1 cellular context compared by ENCODE assay signal in the genomic region with DNA sequence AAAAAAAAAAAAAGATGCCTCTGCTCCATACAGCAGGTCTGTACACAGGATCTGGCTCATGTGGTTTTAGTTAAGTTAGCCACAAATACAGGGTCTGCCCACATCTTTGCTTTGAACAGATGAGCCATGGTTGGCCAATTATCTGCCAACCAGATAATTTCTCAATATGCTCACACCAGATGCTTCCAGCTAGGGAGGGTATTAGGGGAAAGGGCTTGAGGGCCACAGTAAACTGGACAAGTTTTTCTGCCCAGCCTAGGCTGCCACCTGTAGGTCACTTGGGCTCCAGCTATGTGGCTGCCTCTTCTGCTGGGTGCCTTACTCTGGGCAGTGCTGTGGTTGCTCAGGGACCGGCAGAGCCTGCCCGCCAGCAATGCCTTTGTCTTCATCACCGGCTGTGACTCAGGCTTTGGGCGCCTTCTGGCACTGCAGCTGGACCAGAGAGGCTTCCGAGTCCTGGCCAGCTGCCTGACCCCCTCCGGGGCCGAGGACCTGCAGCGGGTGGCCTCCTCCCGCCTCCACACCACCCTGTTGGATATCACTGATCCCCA.
TF ChIP-seq lines count a peak whose summit lies in the region.

No MANE protein-coding gene starts in this region.

TF ChIP-seq in K562, 482 proteins besides CTCF, POLR2A, EP300 and RAD21:
- 0 out of 2 replicates have a peak, but pooled peaks have one; percentile 6 for TF ChIP-seq EGR1 (conservative IDR thresholded peaks at IDR 0.05)
- TF ChIP-seq ZBTB8A (IDR thresholded peaks at IDR 0.05; ENCODE audit: partially characterized antibody), result no peak
- TF ChIP-seq, protein P1, sequence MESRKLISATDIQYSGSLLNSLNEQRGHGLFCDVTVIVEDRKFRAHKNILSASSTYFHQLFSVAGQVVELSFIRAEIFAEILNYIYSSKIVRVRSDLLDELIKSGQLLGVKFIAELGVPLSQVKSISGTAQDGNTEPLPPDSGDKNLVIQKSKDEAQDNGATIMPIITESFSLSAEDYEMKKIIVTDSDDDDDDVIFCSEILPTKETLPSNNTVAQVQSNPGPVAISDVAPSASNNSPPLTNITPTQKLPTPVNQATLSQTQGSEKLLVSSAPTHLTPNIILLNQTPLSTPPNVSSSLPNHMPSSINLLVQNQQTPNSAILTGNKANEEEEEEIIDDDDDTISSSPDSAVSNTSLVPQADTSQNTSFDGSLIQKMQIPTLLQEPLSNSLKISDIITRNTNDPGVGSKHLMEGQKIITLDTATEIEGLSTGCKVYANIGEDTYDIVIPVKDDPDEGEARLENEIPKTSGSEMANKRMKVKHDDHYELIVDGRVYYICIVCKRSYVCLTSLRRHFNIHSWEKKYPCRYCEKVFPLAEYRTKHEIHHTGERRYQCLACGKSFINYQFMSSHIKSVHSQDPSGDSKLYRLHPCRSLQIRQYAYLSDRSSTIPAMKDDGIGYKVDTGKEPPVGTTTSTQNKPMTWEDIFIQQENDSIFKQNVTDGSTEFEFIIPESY (CRISPR knock-in tag; IDR thresholded peaks at IDR 0.05), result peak; percentile 91
- TF ChIP-seq POLR2G (IDR thresholded peaks at IDR 0.05; ENCODE audit: low read depth, low read length), result peak; percentile 48; the same call in 1 of the 2 replicates
- TF ChIP-seq MGA (IDR thresholded peaks at IDR 0.05), result no peak
- no peak for TF ChIP-seq TEAD2 (tag; IDR thresholded peaks at IDR 0.05)
- no peak for TF ChIP-seq ZNF717 (CRISPR knock-in tag; IDR thresholded peaks at IDR 0.05)
- no peak for TF ChIP-seq GABPB2 (CRISPR knock-in tag; conservative IDR thresholded peaks at IDR 0.05)
- no peak for TF ChIP-seq RREB1 (CRISPR knock-in tag; IDR thresholded peaks at IDR 0.05)
- peak; percentile 34; the same call in 1 of the 2 replicates for TF ChIP-seq CBFA2T2 (conservative IDR thresholded peaks at IDR 0.05)
- TF ChIP-seq CBFA2T3 (IDR thresholded peaks at IDR 0.05), result peak; percentile 45
